ENCODE assay signal across 22 cellular contexts in genomic region chr20:16132399-16132798, GRCh38.
"Had no signal": no experiment of that assay in that cellular context is flagged by ENCODE, and none has a peak within 500 bp of the region (broad histone marks: within the 10 kb centered on the region; RNA-seq: fewer than 3 reads in every experiment).

No MANE protein-coding gene starts in this region.

- H3K27ac Mint-ChIP-seq: activated CD8-positive, alpha-beta T cell treated with anti-CD3 and anti-CD28 coated beads, Interleukin-2, amount 10 ng/mL, durations not matched to agents 7 days and 5 days; activated naive CD4-positive, alpha-beta T cell treated with anti-CD3 and anti-CD28 coated beads, Interleukin-2, amount 50 U/mL, for 72 hours; activated T-helper 1 cell treated with anti-CD3 and anti-CD28 coated beads, Interleukin-12 subunit alpha, Interleukin-12 subunit beta, Interleukin-2, Interleukin-4 antibody, amounts not matched to agents 30 ng/mL and 10 ng/mL and 1 ng/mL, durations not matched to agents 14 hours and 24 hours and 36 hours; endodermal cell; nephron; stimulated activated naive CD8-positive, alpha-beta T cell treated with anti-CD3 and anti-CD28 coated beads, Interleukin-15, Interleukin-2, amounts not matched to agents 100 ng/mL and 50 ng/mL, for 24 hours had no signal

- H3K4me1 ChIP-seq: adrenal gland, breast epithelium, esophagus squamous epithelium, heart left ventricle, prostate gland had no signal

- H3K4me1 Mint-ChIP-seq: endodermal cell had no signal

- H3K4me3 ChIP-seq: adrenal gland, breast epithelium, coronary artery, esophagus squamous epithelium, heart left ventricle, ovary, prostate gland, right atrium auricular region, tibial artery had no signal

- H3K27ac ChIP-seq: adrenal gland, breast epithelium, coronary artery, esophagus squamous epithelium, heart left ventricle, neutrophil, ovary, prostate gland, right atrium auricular region, tibial artery, VCaP had no signal

- H3K27me3 ChIP-seq: adrenal gland, esophagus squamous epithelium, neutrophil, ovary, right atrium auricular region, tibial artery had no signal

- H3K4me3 Mint-ChIP-seq: activated CD8-positive, alpha-beta T cell treated with anti-CD3 and anti-CD28 coated beads, Interleukin-2, amount 10 ng/mL, durations not matched to agents 7 days and 5 days; activated T-helper 1 cell treated with anti-CD3 and anti-CD28 coated beads, Interleukin-12 subunit alpha, Interleukin-12 subunit beta, Interleukin-2, Interleukin-4 antibody, amounts not matched to agents 30 ng/mL and 10 ng/mL and 1 ng/mL, durations not matched to agents 14 hours and 24 hours and 36 hours; endodermal cell; nephron; stimulated activated naive CD8-positive, alpha-beta T cell treated with anti-CD3 and anti-CD28 coated beads, Interleukin-15, Interleukin-2, amounts not matched to agents 100 ng/mL and 50 ng/mL, for 24 hours had no signal

- ATAC-seq: activated CD4-positive, CD25-positive, alpha-beta regulatory T cell treated with anti-CD3 and anti-CD28 coated beads, Interleukin-2, amount 50 U/mL, for 24 hours; activated CD8-positive, alpha-beta T cell treated with anti-CD3 and anti-CD28 coated beads, Interleukin-2, amount 10 ng/mL, durations not matched to agents 7 days and 5 days; activated naive CD4-positive, alpha-beta T cell treated with anti-CD3 and anti-CD28 coated beads, Interleukin-2, amount 50 U/mL, for 72 hours; heart left ventricle had no signal

- DNase-seq: activated CD4-positive, alpha-beta T cell treated with anti-CD3 and anti-CD28 coated beads, Interleukin-2, amount 50 U/mL, for 1 hour; activated CD8-positive, alpha-beta T cell treated with anti-CD3 and anti-CD28 coated beads, Interleukin-2, amount 10 ng/mL, durations not matched to agents 7 days and 5 days; activated gamma-delta T cell; adrenal gland; endodermal cell; esophagus squamous epithelium; heart left ventricle; mesenchymal stem cell; ovary; stimulated activated CD4-positive, alpha-beta T cell treated with anti-CD3 and anti-CD28 coated beads, Interleukin-1b, Interleukin-23, amount 100 ng/mL, for 48 hours; tibial artery had no signal

- H3K9me3 ChIP-seq: adrenal gland, esophagus squamous epithelium, neutrophil, ovary, prostate gland, right atrium auricular region, tibial artery had no signal

- H3K36me3 ChIP-seq: adrenal gland, breast epithelium, esophagus squamous epithelium, heart left ventricle, neutrophil, ovary, prostate gland, right atrium auricular region, tibial artery had no signal

- H3K27me3 Mint-ChIP-seq: stimulated activated naive CD8-positive, alpha-beta T cell treated with anti-CD3 and anti-CD28 coated beads, Interleukin-15, Interleukin-2, amounts not matched to agents 100 ng/mL and 50 ng/mL, for 24 hours had no signal
